In genomic region chr11:1151366-1152315, GRCh38 we compare ENCODE assay signal across 1 cellular context.
TF ChIP-seq lines count a peak whose summit lies in the region.

No MANE protein-coding gene starts in this region.

TF ChIP-seq in IMR-90, 13 proteins besides CTCF, POLR2A, EP300 and RAD21 (continued from another document):
- TF ChIP-seq RFX5 (IDR thresholded peaks at IDR 0.05; ENCODE audit: low read depth, low read length) (no peak), SMC3 (IDR thresholded peaks at IDR 0.05; ENCODE audit: low read depth, low read length) (no peak), BHLHE40 (IDR thresholded peaks at IDR 0.05; ENCODE audit: low read depth, low read length) (no peak)
TF ChIP-seq in IMR-90: peak in this region for 0.
